Comparison of ENCODE assay signal across 1 cellular context in genomic region chr22:29702931-29703594, GRCh38.
TF ChIP-seq lines count a peak whose summit lies in the region.

No MANE protein-coding gene starts in this region.

TF ChIP-seq in GM23338, 12 proteins besides CTCF, POLR2A, EP300 and RAD21 (continued from another document):
- no peak for TF ChIP-seq ZNF462 (CRISPR knock-in tag; IDR thresholded peaks at IDR 0.05)
- TF ChIP-seq EZH2 (IDR thresholded peaks at IDR 0.05; ENCODE audit: low read depth, unreplicated experiment) = no peak
- no peak for TF ChIP-seq POLR2AphosphoS5 (IDR thresholded peaks at IDR 0.05; ENCODE audit: low read depth)
- no peak for TF ChIP-seq STAT1 (IDR thresholded peaks at IDR 0.05; ENCODE audit: unreplicated experiment)
- no peak for TF ChIP-seq ZNF114 (CRISPR knock-in tag; IDR thresholded peaks at IDR 0.05)
- no peak for TF ChIP-seq ETS1 (IDR thresholded peaks at IDR 0.05)
- no peak for TF ChIP-seq NANOG (IDR thresholded peaks at IDR 0.05; ENCODE audit: borderline replicate concordance)
- no peak for TF ChIP-seq JUNB (IDR thresholded peaks at IDR 0.05; ENCODE audit: unreplicated experiment)
